1 cellular context compared by ENCODE assay signal in the genomic region with DNA sequence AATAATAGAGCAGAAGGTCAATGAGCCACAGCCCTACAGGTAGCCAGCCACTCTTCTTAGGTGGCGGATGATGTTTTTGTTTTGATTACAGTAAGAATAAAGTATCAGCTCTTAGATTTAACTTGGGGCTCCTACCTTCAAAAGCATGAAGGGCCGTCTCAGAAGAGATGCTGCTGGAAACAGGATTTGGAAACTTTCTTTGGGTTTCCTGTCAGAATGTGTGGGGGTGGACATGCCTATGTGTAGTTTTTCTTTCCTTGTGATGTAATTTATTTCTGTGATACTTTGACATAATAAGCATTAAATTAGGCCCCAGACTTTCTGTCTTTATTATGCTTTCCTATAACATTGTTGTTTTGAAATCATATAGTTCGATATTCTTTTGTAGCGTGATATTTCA.
TF ChIP-seq lines count a peak whose summit lies in the region.

No MANE protein-coding gene starts in this region.

TF ChIP-seq in HEK293, 187 proteins besides CTCF, POLR2A, EP300 and RAD21 (continued from another document):
- TF ChIP-seq, protein P1, sequence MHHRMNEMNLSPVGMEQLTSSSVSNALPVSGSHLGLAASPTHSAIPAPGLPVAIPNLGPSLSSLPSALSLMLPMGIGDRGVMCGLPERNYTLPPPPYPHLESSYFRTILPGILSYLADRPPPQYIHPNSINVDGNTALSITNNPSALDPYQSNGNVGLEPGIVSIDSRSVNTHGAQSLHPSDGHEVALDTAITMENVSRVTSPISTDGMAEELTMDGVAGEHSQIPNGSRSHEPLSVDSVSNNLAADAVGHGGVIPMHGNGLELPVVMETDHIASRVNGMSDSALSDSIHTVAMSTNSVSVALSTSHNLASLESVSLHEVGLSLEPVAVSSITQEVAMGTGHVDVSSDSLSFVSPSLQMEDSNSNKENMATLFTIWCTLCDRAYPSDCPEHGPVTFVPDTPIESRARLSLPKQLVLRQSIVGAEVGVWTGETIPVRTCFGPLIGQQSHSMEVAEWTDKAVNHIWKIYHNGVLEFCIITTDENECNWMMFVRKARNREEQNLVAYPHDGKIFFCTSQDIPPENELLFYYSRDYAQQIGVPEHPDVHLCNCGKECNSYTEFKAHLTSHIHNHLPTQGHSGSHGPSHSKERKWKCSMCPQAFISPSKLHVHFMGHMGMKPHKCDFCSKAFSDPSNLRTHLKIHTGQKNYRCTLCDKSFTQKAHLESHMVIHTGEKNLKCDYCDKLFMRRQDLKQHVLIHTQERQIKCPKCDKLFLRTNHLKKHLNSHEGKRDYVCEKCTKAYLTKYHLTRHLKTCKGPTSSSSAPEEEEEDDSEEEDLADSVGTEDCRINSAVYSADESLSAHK (tag by site-specific recombination; IDR thresholded peaks at IDR 0.05) = no peak
